ENCODE assay signal across 9 cellular contexts in the genomic region with DNA sequence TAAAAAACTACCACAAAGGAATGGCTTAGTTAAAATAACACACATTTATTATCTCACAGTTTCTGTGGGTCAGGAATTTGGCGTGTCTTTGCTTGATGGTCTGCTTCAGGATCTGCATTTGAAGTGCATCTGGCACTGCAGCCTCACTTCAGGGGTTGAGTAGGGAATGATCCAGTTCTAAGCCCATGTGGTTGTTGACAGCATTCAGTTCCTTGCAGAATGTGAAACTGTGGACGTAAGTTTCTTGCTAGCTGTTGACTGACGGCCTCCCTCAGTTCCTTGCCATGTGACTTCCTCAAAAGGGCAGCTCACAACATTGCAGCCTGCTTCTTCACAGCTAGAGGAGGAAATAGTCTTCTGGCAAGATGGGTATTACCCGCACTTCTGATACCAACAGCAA. TPM values are rescaled to one million over a fixed set of nuclear protein-coding genes. Genes with fewer than 3 reads are reported as not detected.
A peak's percentile ranks its signal among the peaks of the same experiment; 100 is the strongest.
DNase-seq lines count a peak whose midpoint lies in the region; ATAC-seq and TF ChIP-seq lines count a peak whose summit lies in the region.
"Had no signal": no experiment of that assay in that cellular context is flagged by ENCODE, and none has a peak within 500 bp of the region (broad histone marks: within the 10 kb centered on the region; RNA-seq: fewer than 3 reads in every experiment).

No MANE protein-coding gene starts in this region.

- in situ Hi-C loops in HAP-1 (cut with MboI; ENCODE audit: low sequenced_read_pairs), result no loop called here

- TF ChIP-seq CTCF in esophagus muscularis mucosa (IDR thresholded peaks at IDR 0.05) (no peak), spleen (IDR thresholded peaks at IDR 0.05 in 8 of 11, conservative IDR thresholded peaks at IDR 0.05 in 3 of 11) (peak in 2 of 11 experiments; percentile 15 to 17), glutamatergic neuron (IDR thresholded peaks at IDR 0.05; ENCODE audit: partially characterized antibody, unreplicated experiment) (no peak)

- WGBS in esophagus muscularis mucosa, result 30% methylated on average over 4 of the region's 4 CpGs
- WGBS in spleen, 5 donors, result 15 to 27% (median 24%) methylated on average over 4 of the region's 4 CpGs

- H3K27ac ChIP-seq in esophagus muscularis mucosa (replicated peaks in 1 of 4) (peak overlapping the region; percentile 38 to 52 (median 43)), spleen (peak overlapping the region in 6 of 8 donors; percentile 37 to 76 (median 64))

- H3K27ac Mint-ChIP-seq in glutamatergic neuron (ENCODE audit: unreplicated experiment), result no peak overlapping the region

- H3K4me3 Mint-ChIP-seq in glutamatergic neuron (ENCODE audit: unreplicated experiment), result no peak overlapping the region

- H3K4me3 ChIP-seq in esophagus muscularis mucosa, result peak overlapping the region; percentile 2 to 35 (median 18)
- H3K4me3 ChIP-seq in spleen, result peak overlapping the region in 1 of 8 donors; percentile 50
- H3K4me3 ChIP-seq in HAP-1, result no peak overlapping the region

- no peak for TF ChIP-seq EP300 in esophagus muscularis mucosa (IDR thresholded peaks at IDR 0.05)

- no peaks in the 10 kb centered on the region for H3K36me3 Mint-ChIP-seq in glutamatergic neuron (ENCODE audit: unreplicated experiment)

- TF ChIP-seq POLR2A in esophagus muscularis mucosa (IDR thresholded peaks at IDR 0.05; ENCODE audit: low read depth), result no peak
- no peak for TF ChIP-seq POLR2A in spleen (IDR thresholded peaks at IDR 0.05)

- DNase-seq in ELF-1 (ENCODE audit: low read depth, low spot score), result peak; percentile 5
- DNase-seq in T-helper 22 cell (ENCODE audit: low read depth), result peak; percentile 0
- no peak for DNase-seq in esophagus muscularis mucosa (ENCODE audit: extremely low spot score)
- peak; percentile 79 for DNase-seq in spleen
- DNase-seq in HAP-1 (ENCODE audit: low spot score in 2 of 2), result no peak
- no peak for DNase-seq in glutamatergic neuron
- no peak for DNase-seq in NCI-H2227 treated with DMSO at 0.1 percent for 48 hours (lab: John Stamatoyannopoulos, UW)

- intact Hi-C loops in esophagus muscularis mucosa (cut with DNase I), result no loop called here
- intact Hi-C loops in spleen (cut with DNase I; ENCODE audit: low total_unique reads), result no loop called here

- peaks cover 4 to 63% (median 53%) of the 10 kb centered on the region in 4 donors for H3K4me1 ChIP-seq in esophagus muscularis mucosa
- peaks cover 0 to 20% (median 12%) of the 10 kb centered on the region in 6 donors for H3K4me1 ChIP-seq in spleen
- H3K4me1 ChIP-seq in HAP-1, result no peaks in the 10 kb centered on the region; the same call in 1 of the 2 replicates

- no peaks in the 10 kb centered on the region for H3K4me1 Mint-ChIP-seq in glutamatergic neuron (ENCODE audit: low read depth, unreplicated experiment)

- no peaks in the 10 kb centered on the region for H3K9me3 ChIP-seq in esophagus muscularis mucosa
- H3K9me3 ChIP-seq in spleen, result no peaks in the 10 kb centered on the region
- no peaks in the 10 kb centered on the region for H3K9me3 ChIP-seq in HAP-1

- H3K36me3 ChIP-seq in esophagus muscularis mucosa (no peaks in the 10 kb centered on the region), spleen (no peaks in the 10 kb centered on the region), HAP-1 (replicated peaks) (no peaks in the 10 kb centered on the region)

- no peaks in the 10 kb centered on the region for H3K27me3 Mint-ChIP-seq in glutamatergic neuron (ENCODE audit: unreplicated experiment)

- no peaks in the 10 kb centered on the region for H3K9me3 Mint-ChIP-seq in glutamatergic neuron (ENCODE audit: unreplicated experiment)

- peak; percentile 70 for ATAC-seq in HG02852 (IDR thresholded peaks at IDR 0.05; ENCODE audit: unreplicated experiment)

- H3K27me3 ChIP-seq in esophagus muscularis mucosa (no peaks in the 10 kb centered on the region), spleen (replicated peaks in 1 of 7) (no peaks in the 10 kb centered on the region), HAP-1 (ENCODE audit: low read depth) (no peaks in the 10 kb centered on the region)

RNA-seq across cellular contexts. Expression of a gene that starts 2.1 kb away (rescaled TPM):
- total RNA-seq in esophagus muscularis mucosa (10 to 100 TPM; 16.5 to 42.1 (median 20.0) TPM), spleen (1 to 10 TPM in 1 of 7 donors, under 1 TPM in 5, not detected in 1; 0.14 to 1.2 (median 0.61) TPM), glutamatergic neuron (ENCODE audit: unreplicated experiment) (not detected)
- polyA plus RNA-seq in spleen, result 1 to 10 TPM in 1 of 3 donors, under 1 TPM in 2; 0.48 to 1.3 (median 0.57) TPM
- total RNA-seq: renal cortical epithelial cell had no signal

RNA-seq across cellular contexts. Expression of a gene that starts 17.8 kb away (rescaled TPM):
- total RNA-seq in esophagus muscularis mucosa, result 10 to 100 TPM; 18.9 to 26.2 (median 21.4) TPM
- under 1 TPM in 6 of 7 donors, not detected in 1; 0.10 to 0.85 (median 0.57) TPM for total RNA-seq in spleen
- polyA plus RNA-seq in spleen, result 1 to 10 TPM in 1 of 3 donors, under 1 TPM in 2; 0.28 to 1.0 (median 0.61) TPM
- total RNA-seq in glutamatergic neuron (ENCODE audit: unreplicated experiment), result not detected
- total RNA-seq: renal cortical epithelial cell had no signal

Comparison
In these comparisons a context has a peak if more than half of its experiments do, and no peak if none do; other contexts are left out.
1. DNase-seq: peak in ELF-1 (single experiment), T-helper 22 cell (single experiment) and spleen (single experiment); none in esophagus muscularis mucosa (single experiment), HAP-1 (0 of 2), glutamatergic neuron (single experiment) and NCI-H2227 treated with DMSO at 0.1 percent for 48 hours (single experiment).
2. RNA of a gene that starts 2.1 kb away (total RNA-seq): 16.5 to 42.1 TPM in esophagus muscularis mucosa; 0.14 to 1.2 TPM in spleen and not detected in glutamatergic neuron (single experiment); every median in the first group is over 4 times any median in the second.
3. RNA of a gene that starts 17.8 kb away (total RNA-seq): 18.9 to 26.2 TPM in esophagus muscularis mucosa; 0.10 to 0.85 TPM in spleen and not detected in glutamatergic neuron (single experiment); every median in the first group is over 10 times any median in the second.